1 cellular context compared by ENCODE assay signal in the genomic region with DNA sequence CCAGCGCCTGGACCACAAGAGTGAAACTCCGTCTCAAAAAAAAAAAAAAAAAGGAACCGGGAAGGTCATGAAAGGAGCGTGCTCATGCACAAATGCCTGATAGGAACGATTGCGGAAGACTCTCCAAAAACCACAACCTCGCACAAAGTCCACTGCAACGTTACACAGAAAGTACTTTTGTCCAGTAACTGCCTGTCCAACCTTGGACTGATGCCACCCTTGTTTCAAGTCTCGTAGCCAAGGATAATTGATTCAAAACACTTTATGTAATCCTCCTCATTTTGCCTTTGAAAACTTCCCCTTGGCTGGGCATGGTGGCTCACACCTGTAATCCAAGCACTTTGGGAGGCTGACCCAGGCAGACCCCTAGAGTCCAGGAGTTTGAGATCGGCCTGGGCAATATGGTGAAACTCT.
TF ChIP-seq lines count a peak whose summit lies in the region.

No MANE protein-coding gene starts in this region.

TF ChIP-seq in HepG2, 621 proteins besides CTCF, POLR2A, EP300 and RAD21 (continued from another document and continues in another):
- TF ChIP-seq, protein P1, sequence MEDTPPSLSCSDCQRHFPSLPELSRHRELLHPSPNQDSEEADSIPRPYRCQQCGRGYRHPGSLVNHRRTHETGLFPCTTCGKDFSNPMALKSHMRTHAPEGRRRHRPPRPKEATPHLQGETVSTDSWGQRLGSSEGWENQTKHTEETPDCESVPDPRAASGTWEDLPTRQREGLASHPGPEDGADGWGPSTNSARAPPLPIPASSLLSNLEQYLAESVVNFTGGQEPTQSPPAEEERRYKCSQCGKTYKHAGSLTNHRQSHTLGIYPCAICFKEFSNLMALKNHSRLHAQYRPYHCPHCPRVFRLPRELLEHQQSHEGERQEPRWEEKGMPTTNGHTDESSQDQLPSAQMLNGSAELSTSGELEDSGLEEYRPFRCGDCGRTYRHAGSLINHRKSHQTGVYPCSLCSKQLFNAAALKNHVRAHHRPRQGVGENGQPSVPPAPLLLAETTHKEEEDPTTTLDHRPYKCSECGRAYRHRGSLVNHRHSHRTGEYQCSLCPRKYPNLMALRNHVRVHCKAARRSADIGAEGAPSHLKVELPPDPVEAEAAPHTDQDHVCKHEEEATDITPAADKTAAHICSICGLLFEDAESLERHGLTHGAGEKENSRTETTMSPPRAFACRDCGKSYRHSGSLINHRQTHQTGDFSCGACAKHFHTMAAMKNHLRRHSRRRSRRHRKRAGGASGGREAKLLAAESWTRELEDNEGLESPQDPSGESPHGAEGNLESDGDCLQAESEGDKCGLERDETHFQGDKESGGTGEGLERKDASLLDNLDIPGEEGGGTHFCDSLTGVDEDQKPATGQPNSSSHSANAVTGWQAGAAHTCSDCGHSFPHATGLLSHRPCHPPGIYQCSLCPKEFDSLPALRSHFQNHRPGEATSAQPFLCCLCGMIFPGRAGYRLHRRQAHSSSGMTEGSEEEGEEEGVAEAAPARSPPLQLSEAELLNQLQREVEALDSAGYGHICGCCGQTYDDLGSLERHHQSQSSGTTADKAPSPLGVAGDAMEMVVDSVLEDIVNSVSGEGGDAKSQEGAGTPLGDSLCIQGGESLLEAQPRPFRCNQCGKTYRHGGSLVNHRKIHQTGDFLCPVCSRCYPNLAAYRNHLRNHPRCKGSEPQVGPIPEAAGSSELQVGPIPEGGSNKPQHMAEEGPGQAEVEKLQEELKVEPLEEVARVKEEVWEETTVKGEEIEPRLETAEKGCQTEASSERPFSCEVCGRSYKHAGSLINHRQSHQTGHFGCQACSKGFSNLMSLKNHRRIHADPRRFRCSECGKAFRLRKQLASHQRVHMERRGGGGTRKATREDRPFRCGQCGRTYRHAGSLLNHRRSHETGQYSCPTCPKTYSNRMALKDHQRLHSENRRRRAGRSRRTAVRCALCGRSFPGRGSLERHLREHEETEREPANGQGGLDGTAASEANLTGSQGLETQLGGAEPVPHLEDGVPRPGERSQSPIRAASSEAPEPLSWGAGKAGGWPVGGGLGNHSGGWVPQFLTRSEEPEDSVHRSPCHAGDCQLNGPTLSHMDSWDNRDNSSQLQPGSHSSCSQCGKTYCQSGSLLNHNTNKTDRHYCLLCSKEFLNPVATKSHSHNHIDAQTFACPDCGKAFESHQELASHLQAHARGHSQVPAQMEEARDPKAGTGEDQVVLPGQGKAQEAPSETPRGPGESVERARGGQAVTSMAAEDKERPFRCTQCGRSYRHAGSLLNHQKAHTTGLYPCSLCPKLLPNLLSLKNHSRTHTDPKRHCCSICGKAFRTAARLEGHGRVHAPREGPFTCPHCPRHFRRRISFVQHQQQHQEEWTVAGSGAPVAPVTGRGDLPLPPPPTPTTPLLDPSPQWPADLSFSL (CRISPR knock-in tag; IDR thresholded peaks at IDR 0.05), result peak; percentile 71; the same call in 1 of the 2 replicates
- TF ChIP-seq, protein P2, sequence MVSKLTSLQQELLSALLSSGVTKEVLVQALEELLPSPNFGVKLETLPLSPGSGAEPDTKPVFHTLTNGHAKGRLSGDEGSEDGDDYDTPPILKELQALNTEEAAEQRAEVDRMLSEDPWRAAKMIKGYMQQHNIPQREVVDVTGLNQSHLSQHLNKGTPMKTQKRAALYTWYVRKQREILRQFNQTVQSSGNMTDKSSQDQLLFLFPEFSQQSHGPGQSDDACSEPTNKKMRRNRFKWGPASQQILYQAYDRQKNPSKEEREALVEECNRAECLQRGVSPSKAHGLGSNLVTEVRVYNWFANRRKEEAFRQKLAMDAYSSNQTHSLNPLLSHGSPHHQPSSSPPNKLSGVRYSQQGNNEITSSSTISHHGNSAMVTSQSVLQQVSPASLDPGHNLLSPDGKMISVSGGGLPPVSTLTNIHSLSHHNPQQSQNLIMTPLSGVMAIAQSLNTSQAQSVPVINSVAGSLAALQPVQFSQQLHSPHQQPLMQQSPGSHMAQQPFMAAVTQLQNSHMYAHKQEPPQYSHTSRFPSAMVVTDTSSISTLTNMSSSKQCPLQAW (CRISPR knock-in tag; IDR thresholded peaks at IDR 0.05), result no peak; the same call in 1 of the 2 replicates
- TF ChIP-seq ZNF431 (CRISPR knock-in tag; IDR thresholded peaks at IDR 0.05; ENCODE audit: borderline replicate concordance, low read depth) (no peak), SAFB2 (CRISPR knock-in tag; IDR thresholded peaks at IDR 0.05; ENCODE audit: borderline replicate concordance, low read depth) (no peak; the same call in 1 of the 2 replicates), KAT7 (CRISPR knock-in tag; IDR thresholded peaks at IDR 0.05; ENCODE audit: borderline replicate concordance) (no peak), RBAK (CRISPR knock-in tag; IDR thresholded peaks at IDR 0.05) (no peak), HMG20B (CRISPR knock-in tag; conservative IDR thresholded peaks at IDR 0.05) (no peak), TRIM24 (CRISPR knock-in tag; IDR thresholded peaks at IDR 0.05) (no peak), ERF (CRISPR knock-in tag; IDR thresholded peaks at IDR 0.05) (peak; percentile 75; the same call in 1 of the 2 replicates), ZNF605 (CRISPR knock-in tag; IDR thresholded peaks at IDR 0.05) (peak; percentile 69; the same call in 1 of the 2 replicates), ZNF446 (CRISPR knock-in tag; IDR thresholded peaks at IDR 0.05) (no peak), ZKSCAN5 (CRISPR knock-in tag; IDR thresholded peaks at IDR 0.05) (no peak), SP5 (CRISPR knock-in tag; IDR thresholded peaks at IDR 0.05; ENCODE audit: borderline replicate concordance, low read depth) (no peak; the same call in 1 of the 2 replicates), ZNF776 (CRISPR knock-in tag; IDR thresholded peaks at IDR 0.05) (no peak), ZBTB38 (CRISPR knock-in tag; IDR thresholded peaks at IDR 0.05) (peak; percentile 46; the same call in 1 of the 2 replicates), ZNF564 (CRISPR knock-in tag; IDR thresholded peaks at IDR 0.05) (no peak), FLYWCH1 (CRISPR knock-in tag; IDR thresholded peaks at IDR 0.05) (no peak), NONO (IDR thresholded peaks at IDR 0.05) (no peak), NONO (CRISPR knock-in tag; conservative IDR thresholded peaks at IDR 0.05) (peak; percentile 74; the same call in 1 of the 2 replicates), ZNF333 (CRISPR knock-in tag; IDR thresholded peaks at IDR 0.05; ENCODE audit: borderline replicate concordance) (no peak), ZNF12 (CRISPR knock-in tag; IDR thresholded peaks at IDR 0.05) (peak; percentile 76), ZNF766 (CRISPR knock-in tag; IDR thresholded peaks at IDR 0.05; ENCODE audit: borderline replicate concordance) (no peak), ELF4 (CRISPR knock-in tag; IDR thresholded peaks at IDR 0.05; ENCODE audit: borderline replicate concordance) (no peak; the same call in 1 of the 2 replicates), ZNF570 (CRISPR knock-in tag; IDR thresholded peaks at IDR 0.05; ENCODE audit: borderline replicate concordance) (no peak), AHR (CRISPR knock-in tag; IDR thresholded peaks at IDR 0.05) (no peak), FOXO1 (CRISPR knock-in tag; IDR thresholded peaks at IDR 0.05) (peak; percentile 94), PAX8 (CRISPR knock-in tag; IDR thresholded peaks at IDR 0.05; ENCODE audit: borderline replicate concordance) (no peak)
- TF ChIP-seq, protein P3, sequence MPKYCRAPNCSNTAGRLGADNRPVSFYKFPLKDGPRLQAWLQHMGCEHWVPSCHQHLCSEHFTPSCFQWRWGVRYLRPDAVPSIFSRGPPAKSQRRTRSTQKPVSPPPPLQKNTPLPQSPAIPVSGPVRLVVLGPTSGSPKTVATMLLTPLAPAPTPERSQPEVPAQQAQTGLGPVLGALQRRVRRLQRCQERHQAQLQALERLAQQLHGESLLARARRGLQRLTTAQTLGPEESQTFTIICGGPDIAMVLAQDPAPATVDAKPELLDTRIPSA (CRISPR knock-in tag; IDR thresholded peaks at IDR 0.05; ENCODE audit: borderline replicate concordance), result no peak
- TF ChIP-seq, protein P4, sequence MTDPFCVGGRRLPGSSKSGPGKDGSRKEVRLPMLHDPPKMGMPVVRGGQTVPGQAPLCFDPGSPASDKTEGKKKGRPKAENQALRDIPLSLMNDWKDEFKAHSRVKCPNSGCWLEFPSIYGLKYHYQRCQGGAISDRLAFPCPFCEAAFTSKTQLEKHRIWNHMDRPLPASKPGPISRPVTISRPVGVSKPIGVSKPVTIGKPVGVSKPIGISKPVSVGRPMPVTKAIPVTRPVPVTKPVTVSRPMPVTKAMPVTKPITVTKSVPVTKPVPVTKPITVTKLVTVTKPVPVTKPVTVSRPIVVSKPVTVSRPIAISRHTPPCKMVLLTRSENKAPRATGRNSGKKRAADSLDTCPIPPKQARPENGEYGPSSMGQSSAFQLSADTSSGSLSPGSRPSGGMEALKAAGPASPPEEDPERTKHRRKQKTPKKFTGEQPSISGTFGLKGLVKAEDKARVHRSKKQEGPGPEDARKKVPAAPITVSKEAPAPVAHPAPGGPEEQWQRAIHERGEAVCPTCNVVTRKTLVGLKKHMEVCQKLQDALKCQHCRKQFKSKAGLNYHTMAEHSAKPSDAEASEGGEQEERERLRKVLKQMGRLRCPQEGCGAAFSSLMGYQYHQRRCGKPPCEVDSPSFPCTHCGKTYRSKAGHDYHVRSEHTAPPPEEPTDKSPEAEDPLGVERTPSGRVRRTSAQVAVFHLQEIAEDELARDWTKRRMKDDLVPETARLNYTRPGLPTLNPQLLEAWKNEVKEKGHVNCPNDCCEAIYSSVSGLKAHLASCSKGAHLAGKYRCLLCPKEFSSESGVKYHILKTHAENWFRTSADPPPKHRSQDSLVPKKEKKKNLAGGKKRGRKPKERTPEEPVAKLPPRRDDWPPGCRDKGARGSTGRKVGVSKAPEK (CRISPR knock-in tag; IDR thresholded peaks at IDR 0.05; ENCODE audit: borderline replicate concordance), result no peak
- TF ChIP-seq, protein P5, sequence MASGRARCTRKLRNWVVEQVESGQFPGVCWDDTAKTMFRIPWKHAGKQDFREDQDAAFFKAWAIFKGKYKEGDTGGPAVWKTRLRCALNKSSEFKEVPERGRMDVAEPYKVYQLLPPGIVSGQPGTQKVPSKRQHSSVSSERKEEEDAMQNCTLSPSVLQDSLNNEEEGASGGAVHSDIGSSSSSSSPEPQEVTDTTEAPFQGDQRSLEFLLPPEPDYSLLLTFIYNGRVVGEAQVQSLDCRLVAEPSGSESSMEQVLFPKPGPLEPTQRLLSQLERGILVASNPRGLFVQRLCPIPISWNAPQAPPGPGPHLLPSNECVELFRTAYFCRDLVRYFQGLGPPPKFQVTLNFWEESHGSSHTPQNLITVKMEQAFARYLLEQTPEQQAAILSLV (CRISPR knock-in tag; IDR thresholded peaks at IDR 0.05; ENCODE audit: borderline replicate concordance), result no peak
- TF ChIP-seq, protein P6, sequence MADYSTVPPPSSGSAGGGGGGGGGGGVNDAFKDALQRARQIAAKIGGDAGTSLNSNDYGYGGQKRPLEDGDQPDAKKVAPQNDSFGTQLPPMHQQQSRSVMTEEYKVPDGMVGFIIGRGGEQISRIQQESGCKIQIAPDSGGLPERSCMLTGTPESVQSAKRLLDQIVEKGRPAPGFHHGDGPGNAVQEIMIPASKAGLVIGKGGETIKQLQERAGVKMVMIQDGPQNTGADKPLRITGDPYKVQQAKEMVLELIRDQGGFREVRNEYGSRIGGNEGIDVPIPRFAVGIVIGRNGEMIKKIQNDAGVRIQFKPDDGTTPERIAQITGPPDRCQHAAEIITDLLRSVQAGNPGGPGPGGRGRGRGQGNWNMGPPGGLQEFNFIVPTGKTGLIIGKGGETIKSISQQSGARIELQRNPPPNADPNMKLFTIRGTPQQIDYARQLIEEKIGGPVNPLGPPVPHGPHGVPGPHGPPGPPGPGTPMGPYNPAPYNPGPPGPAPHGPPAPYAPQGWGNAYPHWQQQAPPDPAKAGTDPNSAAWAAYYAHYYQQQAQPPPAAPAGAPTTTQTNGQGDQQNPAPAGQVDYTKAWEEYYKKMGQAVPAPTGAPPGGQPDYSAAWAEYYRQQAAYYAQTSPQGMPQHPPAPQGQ (CRISPR knock-in tag; IDR thresholded peaks at IDR 0.05; ENCODE audit: borderline replicate concordance), result no peak
- TF ChIP-seq, protein P7, sequence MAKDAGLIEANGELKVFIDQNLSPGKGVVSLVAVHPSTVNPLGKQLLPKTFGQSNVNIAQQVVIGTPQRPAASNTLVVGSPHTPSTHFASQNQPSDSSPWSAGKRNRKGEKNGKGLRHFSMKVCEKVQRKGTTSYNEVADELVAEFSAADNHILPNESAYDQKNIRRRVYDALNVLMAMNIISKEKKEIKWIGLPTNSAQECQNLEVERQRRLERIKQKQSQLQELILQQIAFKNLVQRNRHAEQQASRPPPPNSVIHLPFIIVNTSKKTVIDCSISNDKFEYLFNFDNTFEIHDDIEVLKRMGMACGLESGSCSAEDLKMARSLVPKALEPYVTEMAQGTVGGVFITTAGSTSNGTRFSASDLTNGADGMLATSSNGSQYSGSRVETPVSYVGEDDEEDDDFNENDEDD (CRISPR knock-in tag; IDR thresholded peaks at IDR 0.05; ENCODE audit: borderline replicate concordance), result no peak
- TF ChIP-seq, protein P8, sequence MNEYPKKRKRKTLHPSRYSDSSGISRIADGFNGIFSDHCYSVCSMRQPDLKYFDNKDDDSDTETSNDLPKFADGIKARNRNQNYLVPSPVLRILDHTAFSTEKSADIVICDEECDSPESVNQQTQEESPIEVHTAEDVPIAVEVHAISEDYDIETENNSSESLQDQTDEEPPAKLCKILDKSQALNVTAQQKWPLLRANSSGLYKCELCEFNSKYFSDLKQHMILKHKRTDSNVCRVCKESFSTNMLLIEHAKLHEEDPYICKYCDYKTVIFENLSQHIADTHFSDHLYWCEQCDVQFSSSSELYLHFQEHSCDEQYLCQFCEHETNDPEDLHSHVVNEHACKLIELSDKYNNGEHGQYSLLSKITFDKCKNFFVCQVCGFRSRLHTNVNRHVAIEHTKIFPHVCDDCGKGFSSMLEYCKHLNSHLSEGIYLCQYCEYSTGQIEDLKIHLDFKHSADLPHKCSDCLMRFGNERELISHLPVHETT (CRISPR knock-in tag; conservative IDR thresholded peaks at IDR 0.05), result no peak
- TF ChIP-seq, protein P9, sequence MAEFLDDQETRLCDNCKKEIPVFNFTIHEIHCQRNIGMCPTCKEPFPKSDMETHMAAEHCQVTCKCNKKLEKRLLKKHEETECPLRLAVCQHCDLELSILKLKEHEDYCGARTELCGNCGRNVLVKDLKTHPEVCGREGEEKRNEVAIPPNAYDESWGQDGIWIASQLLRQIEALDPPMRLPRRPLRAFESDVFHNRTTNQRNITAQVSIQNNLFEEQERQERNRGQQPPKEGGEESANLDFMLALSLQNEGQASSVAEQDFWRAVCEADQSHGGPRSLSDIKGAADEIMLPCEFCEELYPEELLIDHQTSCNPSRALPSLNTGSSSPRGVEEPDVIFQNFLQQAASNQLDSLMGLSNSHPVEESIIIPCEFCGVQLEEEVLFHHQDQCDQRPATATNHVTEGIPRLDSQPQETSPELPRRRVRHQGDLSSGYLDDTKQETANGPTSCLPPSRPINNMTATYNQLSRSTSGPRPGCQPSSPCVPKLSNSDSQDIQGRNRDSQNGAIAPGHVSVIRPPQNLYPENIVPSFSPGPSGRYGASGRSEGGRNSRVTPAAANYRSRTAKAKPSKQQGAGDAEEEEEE (CRISPR knock-in tag; IDR thresholded peaks at IDR 0.05; ENCODE audit: borderline replicate concordance), result no peak
- TF ChIP-seq, protein P10, sequence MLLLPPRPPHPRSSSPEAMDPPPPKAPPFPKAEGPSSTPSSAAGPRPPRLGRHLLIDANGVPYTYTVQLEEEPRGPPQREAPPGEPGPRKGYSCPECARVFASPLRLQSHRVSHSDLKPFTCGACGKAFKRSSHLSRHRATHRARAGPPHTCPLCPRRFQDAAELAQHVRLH (CRISPR knock-in tag; IDR thresholded peaks at IDR 0.05; ENCODE audit: borderline replicate concordance, low read depth), result 0 out of 2 replicates have a peak, but pooled peaks have one; percentile 50
